Comparison of ENCODE assay signal across 2 cellular contexts in the genomic region with DNA sequence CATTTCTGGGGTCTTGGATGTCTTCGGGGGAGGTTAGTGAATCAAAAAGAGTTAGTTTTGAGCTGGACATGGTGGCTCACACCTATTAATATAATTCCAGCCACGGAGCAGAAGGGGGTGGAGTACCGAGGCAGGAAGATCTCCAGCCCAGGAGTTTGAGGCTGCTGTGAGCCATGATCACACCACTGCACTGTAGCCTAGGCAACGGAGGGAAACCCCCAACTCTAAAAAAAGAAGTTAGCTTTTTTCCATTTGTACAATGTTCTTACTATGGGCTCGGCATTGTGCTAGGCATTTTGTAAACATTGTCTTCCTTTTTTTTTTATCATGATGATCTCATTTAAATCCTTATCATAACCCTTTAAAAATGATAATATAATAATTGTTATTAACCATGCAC.
TF ChIP-seq lines count a peak whose summit lies in the region.

No MANE protein-coding gene starts in this region.

TF ChIP-seq in IMR-90, 13 proteins besides CTCF, POLR2A, EP300 and RAD21:
- no peak for TF ChIP-seq NFE2L2 (IDR thresholded peaks at IDR 0.05; ENCODE audit: low read depth, low read length)
- no peak for TF ChIP-seq BHLHE40 (IDR thresholded peaks at IDR 0.05; ENCODE audit: low read depth, low read length)
- TF ChIP-seq MXI1 (IDR thresholded peaks at IDR 0.05; ENCODE audit: borderline replicate concordance, low read depth, low read length), result no peak
- no peak for TF ChIP-seq MAFK (IDR thresholded peaks at IDR 0.05; ENCODE audit: low read depth, low read length)
- TF ChIP-seq SMC3 (IDR thresholded peaks at IDR 0.05; ENCODE audit: low read depth, low read length), result no peak
- no peak for TF ChIP-seq RCOR1 (IDR thresholded peaks at IDR 0.05; ENCODE audit: insufficient replicate concordance, low read length)
- TF ChIP-seq USF2 (IDR thresholded peaks at IDR 0.05; ENCODE audit: low read depth, low read length), result no peak

TF ChIP-seq in endothelial cell of umbilical vein, 7 proteins besides CTCF, POLR2A, EP300 and RAD21:
- TF ChIP-seq GATA2 (IDR thresholded peaks at IDR 0.05; ENCODE audit: insufficient read depth, insufficient read length, low read depth, low read length), result no peak
- no peak for TF ChIP-seq JUN (IDR thresholded peaks at IDR 0.05; ENCODE audit: borderline replicate concordance, insufficient read depth, insufficient read length, low read depth)
- TF ChIP-seq EZH2 (IDR thresholded peaks at IDR 0.05; ENCODE audit: borderline replicate concordance, low read depth, low read length, severe bottlenecking), result no peak
